Comparison of ENCODE assay signal across 8 cellular contexts in the genomic region with DNA sequence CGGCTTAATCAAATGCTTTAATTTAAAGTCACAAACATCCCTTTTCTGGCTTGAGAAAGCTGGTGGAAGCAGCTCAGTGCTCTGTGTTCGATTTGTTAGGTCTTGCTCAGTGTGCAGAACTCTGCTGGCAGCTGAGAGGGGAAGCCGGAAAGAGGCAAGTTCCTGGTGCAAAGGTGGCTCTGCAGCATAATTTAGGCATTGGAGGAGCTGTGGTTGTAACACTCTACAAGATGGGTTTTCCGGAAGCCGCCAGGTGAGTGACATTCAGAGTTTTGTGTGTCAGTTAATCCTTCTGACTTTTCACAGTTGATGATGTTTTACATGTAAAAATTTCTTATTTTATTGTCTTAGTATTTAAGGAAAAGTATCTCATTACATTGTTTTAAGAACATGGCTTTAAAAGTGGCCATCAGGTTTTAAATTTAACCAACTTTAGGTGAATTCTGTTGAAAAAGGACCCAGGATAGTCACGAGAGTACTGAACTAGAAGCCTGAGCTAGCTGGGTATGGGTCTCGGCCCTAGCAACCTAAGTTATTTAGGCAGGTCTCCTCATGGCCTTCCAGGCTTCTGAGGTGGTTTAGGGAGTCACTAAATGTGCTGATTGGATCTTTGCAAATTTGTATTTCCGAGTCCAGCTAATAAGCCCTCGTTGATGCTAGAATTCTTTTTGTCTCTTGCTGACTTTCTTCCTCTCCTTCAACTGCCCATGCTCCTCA. TPM values are rescaled to one million over a fixed set of nuclear protein-coding genes. Genes with fewer than 3 reads are reported as not detected.
DNase-seq lines count a peak whose midpoint lies in the region; ATAC-seq and TF ChIP-seq lines count a peak whose summit lies in the region.

No MANE protein-coding gene starts in this region.

- H3K9me3 ChIP-seq in Karpas-422 (ENCODE audit: low read length) (no peaks in the 10 kb centered on the region), Peyer's patch (no peaks in the 10 kb centered on the region)

- H3K4me3 ChIP-seq in Karpas-422 (ENCODE audit: low read length), result peak overlapping the region; percentile 73
- peak overlapping the region; percentile 30 to 74 (median 61) for H3K4me3 ChIP-seq in Peyer's patch
- H3K4me3 ChIP-seq in fibroblast of mammary gland (ENCODE audit: control insufficient read depth, low read depth, low read length), result peak overlapping the region; percentile 71

- H3K9ac ChIP-seq in Karpas-422 (ENCODE audit: low read length), result peak overlapping the region; percentile 71

- H3K4me3 Mint-ChIP-seq in activated T-cell treated with anti-CD3 and anti-CD28 coated beads, Interleukin-2, amount 50 U/mL, for 72 hours, result peak overlapping the region; percentile 87 to 88
- peak overlapping the region; percentile 85 to 94 (median 88) for H3K4me3 Mint-ChIP-seq in naive thymus-derived CD8-positive, alpha-beta T cell
- peak overlapping the region; percentile 92 for H3K4me3 Mint-ChIP-seq in stimulated activated memory B cell treated with anti-CD40 and anti-IgM and Interleukin-4, amounts not matched to agents 10 μg/mL and 1 μg/mL and 100 μg/mL, for 72 hours

- H3K4me1 ChIP-seq in Karpas-422 (ENCODE audit: low read length), result peaks cover 24% of the 10 kb centered on the region
- peaks cover 0 to 16% (median 5%) of the 10 kb centered on the region in 4 donors for H3K4me1 ChIP-seq in Peyer's patch

- H4K20me1 ChIP-seq in Karpas-422 (ENCODE audit: insufficient read depth, low read depth, low read length), result no peaks in the 10 kb centered on the region

- DNase-seq in DMS 273 treated with DMSO at 0.1 percent for 48 hours (lab: John Stamatoyannopoulos, UW) (peak; percentile 86), Karpas-422 (peak; percentile 96), Peyer's patch (peak; percentile 76 to 93 (median 80)), fibroblast of mammary gland (ENCODE audit: low read depth) (peak; percentile 90)
- DNase-seq in activated T-cell treated with anti-CD3 and anti-CD28 coated beads, Interleukin-2, amount 50 U/mL, for 72 hours, result peak; percentile 78 to 84
- DNase-seq in naive thymus-derived CD8-positive, alpha-beta T cell, result peak; percentile 39 to 91 (median 76)

- peaks cover 23% of the 10 kb centered on the region for H3K4me1 Mint-ChIP-seq in activated T-cell treated with anti-CD3 and anti-CD28 coated beads, Interleukin-2, amount 50 U/mL, for 72 hours (ENCODE audit: low read depth)
- H3K4me1 Mint-ChIP-seq in naive thymus-derived CD8-positive, alpha-beta T cell, result peaks cover 16 to 41% (median 33%) of the 10 kb centered on the region in 4 donors
- peaks cover 19% of the 10 kb centered on the region for H3K4me1 Mint-ChIP-seq in stimulated activated memory B cell treated with anti-CD40 and anti-IgM and Interleukin-4, amounts not matched to agents 10 μg/mL and 1 μg/mL and 100 μg/mL, for 72 hours

- ATAC-seq in GM21723 (IDR thresholded peaks at IDR 0.05; ENCODE audit: unreplicated experiment), result peak; percentile 88
- ATAC-seq in activated T-cell treated with anti-CD3 and anti-CD28 coated beads, Interleukin-2, amount 50 U/mL, for 72 hours (replicated peaks in 1 of 2), result peak; percentile 100
- peak; percentile 100 for ATAC-seq in naive thymus-derived CD8-positive, alpha-beta T cell
- peak; percentile 91 for ATAC-seq in stimulated activated memory B cell treated with anti-CD40 and anti-IgM and Interleukin-4, amounts not matched to agents 10 μg/mL and 1 μg/mL and 100 μg/mL, for 72 hours

- H3K36me3 ChIP-seq in Karpas-422 (ENCODE audit: insufficient read depth, low read length), result no peaks in the 10 kb centered on the region; the same call in 1 of the 2 replicates
- H3K36me3 ChIP-seq in Peyer's patch, result peaks cover 0 to 11% (median 0%) of the 10 kb centered on the region in 3 donors

- H3K27me3 Mint-ChIP-seq in activated T-cell treated with anti-CD3 and anti-CD28 coated beads, Interleukin-2, amount 50 U/mL, for 72 hours (ENCODE audit: low read depth), result no peaks in the 10 kb centered on the region
- no peaks in the 10 kb centered on the region for H3K27me3 Mint-ChIP-seq in naive thymus-derived CD8-positive, alpha-beta T cell
- H3K27me3 Mint-ChIP-seq in stimulated activated memory B cell treated with anti-CD40 and anti-IgM and Interleukin-4, amounts not matched to agents 10 μg/mL and 1 μg/mL and 100 μg/mL, for 72 hours, result no peaks in the 10 kb centered on the region

- peak overlapping the region; percentile 57 for H3K27ac Mint-ChIP-seq in activated T-cell treated with anti-CD3 and anti-CD28 coated beads, Interleukin-2, amount 50 U/mL, for 72 hours
- H3K27ac Mint-ChIP-seq in naive thymus-derived CD8-positive, alpha-beta T cell, result peak overlapping the region; percentile 59 to 92 (median 88)
- H3K27ac Mint-ChIP-seq in stimulated activated memory B cell treated with anti-CD40 and anti-IgM and Interleukin-4, amounts not matched to agents 10 μg/mL and 1 μg/mL and 100 μg/mL, for 72 hours, result peak overlapping the region; percentile 33

- H3K79me2 ChIP-seq in Karpas-422 (ENCODE audit: low read length), result peaks cover 50% of the 10 kb centered on the region

- peak overlapping the region; percentile 99 for H2AFZ ChIP-seq in Karpas-422 (ENCODE audit: low read length)

- TF ChIP-seq CTCF in Peyer's patch (IDR thresholded peaks at IDR 0.05) (peak in 1 of 6 experiments; percentile 27), fibroblast of mammary gland (conservative IDR thresholded peaks at IDR 0.05; ENCODE audit: control insufficient read depth, insufficient read depth, low read depth, low read length) (no peak)

- H3K9me2 ChIP-seq in Karpas-422 (replicated peaks; ENCODE audit: insufficient read depth, low read length), result peaks cover 3% of the 10 kb centered on the region; the same call in 1 of the 2 replicates

- H3K27me3 ChIP-seq in Karpas-422 (ENCODE audit: low read length), result no peaks in the 10 kb centered on the region
- no peaks in the 10 kb centered on the region for H3K27me3 ChIP-seq in Peyer's patch

- H3K9me3 Mint-ChIP-seq in activated T-cell treated with anti-CD3 and anti-CD28 coated beads, Interleukin-2, amount 50 U/mL, for 72 hours, result no peaks in the 10 kb centered on the region
- no peaks in the 10 kb centered on the region for H3K9me3 Mint-ChIP-seq in naive thymus-derived CD8-positive, alpha-beta T cell
- H3K9me3 Mint-ChIP-seq in stimulated activated memory B cell treated with anti-CD40 and anti-IgM and Interleukin-4, amounts not matched to agents 10 μg/mL and 1 μg/mL and 100 μg/mL, for 72 hours, result no peaks in the 10 kb centered on the region

- peaks cover 4 to 5% of the 10 kb centered on the region in 2 donors for H3K36me3 Mint-ChIP-seq in activated T-cell treated with anti-CD3 and anti-CD28 coated beads, Interleukin-2, amount 50 U/mL, for 72 hours (ENCODE audit: insufficient read depth in 2 of 2)
- H3K36me3 Mint-ChIP-seq in naive thymus-derived CD8-positive, alpha-beta T cell, result peaks cover 0 to 28% (median 4%) of the 10 kb centered on the region in 3 donors
- peaks cover 19% of the 10 kb centered on the region for H3K36me3 Mint-ChIP-seq in stimulated activated memory B cell treated with anti-CD40 and anti-IgM and Interleukin-4, amounts not matched to agents 10 μg/mL and 1 μg/mL and 100 μg/mL, for 72 hours

- peak overlapping the region; percentile 89 for H3K4me2 ChIP-seq in Karpas-422 (ENCODE audit: low read depth, low read length, poor library complexity, severe bottlenecking)

- peak; percentile 24 to 53 for TF ChIP-seq POLR2A in Peyer's patch (IDR thresholded peaks at IDR 0.05)

- H3K27ac ChIP-seq in Karpas-422 (ENCODE audit: low read length) (peak overlapping the region; percentile 58), Peyer's patch (peak overlapping the region; percentile 33 to 55 (median 40))

- POLR2A ChIA-PET in naive thymus-derived CD8-positive, alpha-beta T cell (lab: Charles Lee), result interaction anchor here (0.9 to 1.4 kb wide), 6 partner anchors 7 to 312 kb away, joined by 3 to 5 read pairs (median 3); partner anchors contain the start of genes ECHDC2 and SCP2

RNA-seq across cellular contexts. Expression of gene PODN, which starts 47.1 kb away (rescaled TPM):
- total RNA-seq in Karpas-422 (2014; rRNA removed; shearing (Covaris generic); ENCODE audit: low replicate concordance), result not detected in 2 replicates
- total RNA-seq in Peyer's patch, result 10 to 100 TPM in 3 of 4 donors, 1 to 10 TPM in 1; 7.0 to 32.2 (median 17.0) TPM
- total RNA-seq in activated T-cell treated with anti-CD3 and anti-CD28 coated beads, Interleukin-2, amount 50 U/mL, for 72 hours, result not detected
- not detected for total RNA-seq in naive thymus-derived CD8-positive, alpha-beta T cell
- under 1 TPM in 1 of 3 donors, not detected in 2; 0.35 TPM for polyA plus RNA-seq in naive thymus-derived CD8-positive, alpha-beta T cell

Comparison
In these comparisons a context has a peak if more than half of its experiments do, and no peak if none do; other contexts are left out.
1. Peak in every context shown above with its lines: DNase-seq, ATAC-seq, H3K4me3 ChIP-seq and H3K27ac ChIP-seq.
2. H3K27ac Mint-ChIP-seq: peak in every context shown above with its lines; median percentile 88 in naive thymus-derived CD8-positive, alpha-beta T cell; 57 in activated T-cell treated with anti-CD3 and anti-CD28 coated beads, Interleukin-2, amount 50 U/mL, for 72 hours; 33 in stimulated activated memory B cell treated with anti-CD40 and anti-IgM and Interleukin-4, amounts not matched to agents 10 μg/mL and 1 μg/mL and 100 μg/mL, for 72 hours.